ENCODE assay signal across 10 cellular contexts in genomic region chr5:61575103-61575502, GRCh38.
DNase-seq lines count a peak whose midpoint lies in the region; ATAC-seq and TF ChIP-seq lines count a peak whose summit lies in the region.
"Had no signal": no experiment of that assay in that cellular context is flagged by ENCODE, and none has a peak within 500 bp of the region (broad histone marks: within the 10 kb centered on the region; RNA-seq: fewer than 3 reads in every experiment).

No MANE protein-coding gene starts in this region.

- in situ Hi-C loops in SK-MEL-5 (cut with HindIII; ENCODE audit: low pct_unique_long_range_greater_than_20kb, low sequenced_read_pairs), result no loop called here

- no peak for TF ChIP-seq CTCF in fibroblast of pulmonary artery (IDR thresholded peaks at IDR 0.05; ENCODE audit: low read length, missing control alignments)

- H3K4me3 ChIP-seq in fibroblast of pulmonary artery (replicated peaks; ENCODE audit: low read depth, low read length), result no peak overlapping the region
- H3K4me3 ChIP-seq: BLaER1 treated with 17β-estradiol and CSF1 and Interleukin-3, amounts not matched to agents 10 nM and 100 nM had no signal

- peak; percentile 48 for DNase-seq in NCI-H82 (lab: John Stamatoyannopoulos, UW)
- no peak for DNase-seq in NCI-H82 treated with DMSO at 0.1 percent for 48 hours (lab: John Stamatoyannopoulos, UW; ENCODE audit: unreplicated experiment)
- peak; percentile 75 for DNase-seq in SK-MEL-5 (ENCODE audit: low read depth, low spot score)
- DNase-seq in fibroblast of pulmonary artery (ENCODE audit: low read depth), result peak; percentile 74
- DNase-seq in stromal cell of bone marrow (ENCODE audit: low read depth), result peak; percentile 39
- DNase-seq in activated CD4-positive, CD25-positive, alpha-beta regulatory T cell (lab: John Stamatoyannopoulos, UW), result no peak
- DNase-seq: naive B cell had no signal

- ATAC-seq in GM18517 (IDR thresholded peaks at IDR 0.05; ENCODE audit: unreplicated experiment) (no peak), GM18498 (IDR thresholded peaks at IDR 0.05; ENCODE audit: unreplicated experiment) (no peak)

Comparison
In these comparisons a context has a peak if more than half of its experiments do, and no peak if none do; other contexts are left out.
1. DNase-seq: peak in NCI-H82 (single experiment), SK-MEL-5 (single experiment), fibroblast of pulmonary artery (single experiment) and stromal cell of bone marrow (single experiment); none in NCI-H82 treated with DMSO at 0.1 percent for 48 hours (single experiment) and activated CD4-positive, CD25-positive, alpha-beta regulatory T cell (0 of 4).